Comparison of ENCODE assay signal across 9 cellular contexts in the genomic region with DNA sequence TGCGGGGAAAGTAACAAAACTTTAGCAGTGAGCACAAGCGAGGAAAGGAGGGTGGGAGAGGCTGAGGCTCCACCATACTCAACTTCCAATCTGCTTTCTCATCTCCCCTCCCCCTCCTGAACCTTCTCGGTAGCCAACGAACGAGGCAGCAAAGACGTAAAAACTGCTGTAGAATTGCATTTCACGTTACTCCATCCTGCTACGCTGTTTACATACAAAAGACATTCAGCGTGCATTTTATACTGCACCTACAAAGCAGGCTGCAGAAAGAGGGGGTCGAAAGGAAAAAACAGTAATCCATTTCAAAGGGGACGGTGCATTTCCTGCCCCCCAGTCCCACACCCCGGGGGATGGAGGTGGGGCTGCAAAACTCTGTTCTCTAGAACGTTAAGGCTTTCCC. TPM values are rescaled to one million over a fixed set of nuclear protein-coding genes. Genes with fewer than 3 reads are reported as not detected.
DNase-seq lines count a peak whose midpoint lies in the region; TF ChIP-seq lines count a peak whose summit lies in the region.
"Had no signal": no experiment of that assay in that cellular context is flagged by ENCODE, and none has a peak within 500 bp of the region (broad histone marks: within the 10 kb centered on the region; RNA-seq: fewer than 3 reads in every experiment).

No MANE protein-coding gene starts in this region.

- H3K9ac ChIP-seq in SK-N-SH, result peak overlapping the region; percentile 78

- peaks cover 4% of the 10 kb centered on the region for H3K27me3 Mint-ChIP-seq in glutamatergic neuron (ENCODE audit: unreplicated experiment)
- peaks cover 51% of the 10 kb centered on the region for H3K27me3 Mint-ChIP-seq in osteocyte (ENCODE audit: unreplicated experiment)

- H3K4me2 ChIP-seq in SK-N-SH, result peak overlapping the region; percentile 94

- TF ChIP-seq RAD21 in SK-N-SH (IDR thresholded peaks at IDR 0.05; ENCODE audit: low read length), result no peak

- CTCF ChIA-PET in SK-N-SH (lab: Yijun Ruan, JAX), result interaction anchor here (1.9 kb wide), 1 partner anchor 38 kb away, joined by 5 read pairs; no protein-coding TSS in a partner anchor

- H3K9me2 ChIP-seq in SK-N-SH, result no peaks in the 10 kb centered on the region

- peaks cover 8 to 27% of the 10 kb centered on the region in 2 experiments for H3K36me3 ChIP-seq in SK-N-SH (replicated peaks in 1 of 2; ENCODE audit: control insufficient read depth in 1 of 2, insufficient read depth in 2 of 2, low read length in 1 of 2)

- no peak for TF ChIP-seq EP300 in SK-N-SH (IDR thresholded peaks at IDR 0.05; ENCODE audit: borderline replicate concordance in 1 of 2, low read depth in 1 of 2, low read length in 1 of 2)

- DNase-seq in AG20443 (ENCODE audit: low spot score), result peak; percentile 31
- no peak for DNase-seq in SK-N-SH
- DNase-seq in glutamatergic neuron, result no peak
- DNase-seq in osteocyte (ENCODE audit: extremely low spot score, unreplicated experiment), result no peak
- no peak for DNase-seq in cerebellar nuclear complex (lab: John Stamatoyannopoulos, UW)
- no peak for DNase-seq in SKM-1 (lab: John Stamatoyannopoulos, UW; ENCODE audit: unreplicated experiment)
- no peak for DNase-seq in DMS153 (lab: John Stamatoyannopoulos, UW)
- no peak for DNase-seq in SW 1271 (lab: John Stamatoyannopoulos, UW)

- no peaks in the 10 kb centered on the region for H3K9me3 ChIP-seq in SK-N-SH

- peak overlapping the region; percentile 88; the same call in 1 of the 2 replicates for H2AFZ ChIP-seq in SK-N-SH (ENCODE audit: low read depth)

- H3K9me3 Mint-ChIP-seq in glutamatergic neuron (ENCODE audit: unreplicated experiment) (no peaks in the 10 kb centered on the region), osteocyte (ENCODE audit: unreplicated experiment) (no peaks in the 10 kb centered on the region)

- peak overlapping the region in 1 of 2 experiments; percentile 50; a peak in 1 of 4 replicates for H3K27ac ChIP-seq in SK-N-SH (ENCODE audit: low read depth in 2 of 2, low read length in 1 of 2)

- H4K20me1 ChIP-seq in SK-N-SH (ENCODE audit: insufficient read depth), result no peaks in the 10 kb centered on the region

- TF ChIP-seq CTCF in SK-N-SH (IDR thresholded peaks at IDR 0.05) (no peak), glutamatergic neuron (IDR thresholded peaks at IDR 0.05; ENCODE audit: partially characterized antibody, unreplicated experiment) (no peak), osteocyte (IDR thresholded peaks at IDR 0.05) (no peak)

- POLR2A ChIA-PET in SK-N-SH (lab: Yijun Ruan, JAX), result no interaction called here

- H3K4me1 Mint-ChIP-seq in glutamatergic neuron (ENCODE audit: low read depth, unreplicated experiment) (peaks cover 2% of the 10 kb centered on the region), osteocyte (ENCODE audit: unreplicated experiment) (peaks cover 12% of the 10 kb centered on the region)

- no peaks in the 10 kb centered on the region for H3K36me3 Mint-ChIP-seq in glutamatergic neuron (ENCODE audit: unreplicated experiment)
- H3K36me3 Mint-ChIP-seq in osteocyte (ENCODE audit: unreplicated experiment), result no peaks in the 10 kb centered on the region
- H3K36me3 Mint-ChIP-seq: CD14-positive monocyte had no signal

- H3K79me2 ChIP-seq in SK-N-SH (ENCODE audit: insufficient read depth), result peaks cover 33% of the 10 kb centered on the region

- H3F3A ChIP-seq in SK-N-SH (replicated peaks; ENCODE audit: insufficient read depth), result peaks cover 6% of the 10 kb centered on the region

- 22% methylated on average over 13 of the region's 13 CpGs for WGBS in SK-N-SH (ENCODE audit: low lambda C conversion rate)

- H3K4me3 ChIP-seq in SK-N-SH (ENCODE audit: low read depth in 2 of 2, low read length in 1 of 2), result peak overlapping the region; percentile 61 to 92; a peak in 3 of 4 replicates

- H3K4me3 Mint-ChIP-seq in glutamatergic neuron (ENCODE audit: unreplicated experiment) (peak overlapping the region; percentile 89), osteocyte (ENCODE audit: unreplicated experiment) (peak overlapping the region; percentile 2)

- H3K27me3 ChIP-seq in SK-N-SH (ENCODE audit: insufficient read depth), result no peaks in the 10 kb centered on the region

- no peaks in the 10 kb centered on the region for H3K4me1 ChIP-seq in SK-N-SH (ENCODE audit: control insufficient read depth in 1 of 2, insufficient read depth in 2 of 2, low read depth in 1 of 2, low read length in 1 of 2)

- H3K27ac Mint-ChIP-seq in glutamatergic neuron (ENCODE audit: unreplicated experiment) (no peak overlapping the region), osteocyte (ENCODE audit: unreplicated experiment) (no peak overlapping the region)
- H3K27ac Mint-ChIP-seq: CD14-positive monocyte had no signal

TF ChIP-seq in SK-N-SH, 30 proteins besides CTCF, POLR2A, EP300 and RAD21:
- no peak for TF ChIP-seq GATA2 (CRISPR knock-in tag; IDR thresholded peaks at IDR 0.05)
- no peak for TF ChIP-seq FOXJ3 (CRISPR knock-in tag; IDR thresholded peaks at IDR 0.05)
- no peak for TF ChIP-seq MEF2A (IDR thresholded peaks at IDR 0.05; ENCODE audit: borderline replicate concordance, low read depth)

RNA-seq across cellular contexts. Expression of a gene that starts 1.1 kb away (rescaled TPM):
- 1,015 and 1,290 TPM in 2 replicates for polyA plus RNA-seq in SK-N-SH (2012; rRNA removed)
- polyA plus RNA-seq in SK-N-SH (2012; cell fraction: cytosol; rRNA removed), result 876 and 1,005 TPM in 2 replicates
- 870 and 1,070 TPM in 2 replicates for polyA plus RNA-seq in SK-N-SH (2012; cell fraction: nucleus; rRNA removed)
- total RNA-seq in glutamatergic neuron (ENCODE audit: unreplicated experiment), result 1.2 TPM
- total RNA-seq in osteocyte, result 7.4 and 8.3 TPM in 2 replicates
- polyA plus RNA-seq: CD14-positive monocyte had no signal
